In genomic region chr1:27864264-27864895, GRCh38 we compare ENCODE assay signal across 9 cellular contexts. TPM values are rescaled to one million over a fixed set of nuclear protein-coding genes. Genes with fewer than 3 reads are reported as not detected.
DNase-seq lines count a peak whose midpoint lies in the region; ATAC-seq and TF ChIP-seq lines count a peak whose summit lies in the region.
"Had no signal": no experiment of that assay in that cellular context is flagged by ENCODE, and none has a peak within 500 bp of the region (broad histone marks: within the 10 kb centered on the region; RNA-seq: fewer than 3 reads in every experiment).

No MANE protein-coding gene starts in this region.

- 0 out of 2 replicates have a peak overlapping the region, but pooled peaks have one; percentile 9 for H3K27ac ChIP-seq in C4-2B

- no peaks in the 10 kb centered on the region for H3K36me3 Mint-ChIP-seq in activated naive CD8-positive, alpha-beta T cell treated with anti-CD3 and anti-CD28 coated beads for 36 hours
- H3K36me3 Mint-ChIP-seq in naive thymus-derived CD8-positive, alpha-beta T cell, result no peaks in the 10 kb centered on the region

- peak in 1 of 2 donors; percentile 31 for ATAC-seq in naive thymus-derived CD8-positive, alpha-beta T cell
- ATAC-seq in GM18867 (IDR thresholded peaks at IDR 0.05; ENCODE audit: unreplicated experiment) (no peak), GM21825 (IDR thresholded peaks at IDR 0.05; ENCODE audit: unreplicated experiment) (no peak)

- TF ChIP-seq CTCF in C4-2B (conservative IDR thresholded peaks at IDR 0.05) (no peak), NB4 (IDR thresholded peaks at IDR 0.05; ENCODE audit: low read depth, low read length) (no peak)

- H3K27me3 Mint-ChIP-seq in activated naive CD8-positive, alpha-beta T cell treated with anti-CD3 and anti-CD28 coated beads for 36 hours, result no peaks in the 10 kb centered on the region
- H3K27me3 Mint-ChIP-seq in naive thymus-derived CD8-positive, alpha-beta T cell, result no peaks in the 10 kb centered on the region

- POLR2A ChIA-PET in naive thymus-derived CD8-positive, alpha-beta T cell (lab: Charles Lee), result interaction anchor here (0.7 to 2.0 kb wide), 5 partner anchors 9 to 71 kb away, joined by 3 to 7 read pairs (median 4); partner anchors contain the start of genes SMPDL3B and THEMIS2

- H3K4me3 ChIP-seq in NB4 (ENCODE audit: low read depth, low read length), result no peak overlapping the region

- H3K9me3 Mint-ChIP-seq in activated naive CD8-positive, alpha-beta T cell treated with anti-CD3 and anti-CD28 coated beads for 36 hours, result no peaks in the 10 kb centered on the region
- H3K9me3 Mint-ChIP-seq in naive thymus-derived CD8-positive, alpha-beta T cell, result no peaks in the 10 kb centered on the region

- peaks cover 31% of the 10 kb centered on the region for H3K4me1 Mint-ChIP-seq in activated naive CD8-positive, alpha-beta T cell treated with anti-CD3 and anti-CD28 coated beads for 36 hours
- peaks cover 26 to 66% (median 38%) of the 10 kb centered on the region in 4 donors for H3K4me1 Mint-ChIP-seq in naive thymus-derived CD8-positive, alpha-beta T cell

- DNase-seq in NB4 (ENCODE audit: low read depth) (peak; percentile 75), NK-92 (lab: John Stamatoyannopoulos, UW; ENCODE audit: unreplicated experiment) (no peak), GOT3 (lab: John Stamatoyannopoulos, UW) (no peak)
- no peak for DNase-seq in activated naive CD8-positive, alpha-beta T cell treated with anti-CD3 and anti-CD28 coated beads for 36 hours
- no peak for DNase-seq in naive thymus-derived CD8-positive, alpha-beta T cell
- DNase-seq: SHP77 had no signal

- H3K4me3 Mint-ChIP-seq in activated naive CD8-positive, alpha-beta T cell treated with anti-CD3 and anti-CD28 coated beads for 36 hours, result no peak overlapping the region
- peak overlapping the region in 7 of 10 donors; percentile 45 to 80 (median 64) for H3K4me3 Mint-ChIP-seq in naive thymus-derived CD8-positive, alpha-beta T cell

- TF ChIP-seq POLR2A in NB4 (IDR thresholded peaks at IDR 0.05; ENCODE audit: extremely low read depth, insufficient read length), result no peak

- peak overlapping the region; percentile 94 for H3K27ac Mint-ChIP-seq in activated naive CD8-positive, alpha-beta T cell treated with anti-CD3 and anti-CD28 coated beads for 36 hours
- peak overlapping the region in 9 of 10 donors; percentile 36 to 93 (median 78) for H3K27ac Mint-ChIP-seq in naive thymus-derived CD8-positive, alpha-beta T cell

RNA-seq across cellular contexts. Expression of gene THEMIS2, which starts 8.0 kb away (rescaled TPM):
- total RNA-seq in activated naive CD8-positive, alpha-beta T cell treated with anti-CD3 and anti-CD28 coated beads for 36 hours, result 10 to 100 TPM; 18.9 to 19.6 TPM
- 10 to 100 TPM; 53.3 to 57.9 TPM for total RNA-seq in naive thymus-derived CD8-positive, alpha-beta T cell
- 10 to 100 TPM; 14.1 to 48.5 (median 23.7) TPM for polyA plus RNA-seq in naive thymus-derived CD8-positive, alpha-beta T cell

RNA-seq across cellular contexts. Expression of gene PPP1R8, which starts 33.8 kb away (rescaled TPM):
- 10 to 100 TPM; 60.0 to 70.5 TPM for total RNA-seq in activated naive CD8-positive, alpha-beta T cell treated with anti-CD3 and anti-CD28 coated beads for 36 hours
- 10 to 100 TPM; 40.2 to 42.5 TPM for total RNA-seq in naive thymus-derived CD8-positive, alpha-beta T cell
- polyA plus RNA-seq in naive thymus-derived CD8-positive, alpha-beta T cell, result 10 to 100 TPM; 27.8 to 37.8 (median 36.2) TPM

RNA-seq across cellular contexts. Expression of gene RPA2, which starts 50.0 kb away (rescaled TPM):
- 100 to 1,000 TPM in 1 of 2 experiments, 10 to 100 TPM in 1; 89.4 to 102 TPM for total RNA-seq in activated naive CD8-positive, alpha-beta T cell treated with anti-CD3 and anti-CD28 coated beads for 36 hours
- total RNA-seq in naive thymus-derived CD8-positive, alpha-beta T cell, result 10 to 100 TPM; 66.6 to 78.6 TPM
- polyA plus RNA-seq in naive thymus-derived CD8-positive, alpha-beta T cell, result 100 to 1,000 TPM; 213 to 229 (median 215) TPM
